ENCODE assay signal across 25 cellular contexts in genomic region chr3:106139834-106140233, GRCh38.
DNase-seq lines count a peak whose midpoint lies in the region; ATAC-seq and TF ChIP-seq lines count a peak whose summit lies in the region.
"Had no signal": no experiment of that assay in that cellular context is flagged by ENCODE, and none has a peak within 500 bp of the region (broad histone marks: within the 10 kb centered on the region; RNA-seq: fewer than 3 reads in every experiment).

No MANE protein-coding gene starts in this region.

- no peaks in the 10 kb centered on the region for H4K20me1 ChIP-seq in hepatocyte (ENCODE audit: insufficient read depth, poor library complexity, severe bottlenecking)

- no peaks in the 10 kb centered on the region for H3K27me3 Mint-ChIP-seq in activated T-helper 1 cell treated with anti-CD3 and anti-CD28 coated beads, Interleukin-12 subunit alpha, Interleukin-12 subunit beta, Interleukin-2, Interleukin-4 antibody, amounts not matched to agents 30 ng/mL and 10 ng/mL and 1 ng/mL, durations not matched to agents 14 hours and 24 hours and 36 hours (ENCODE audit: insufficient read depth)

- no peaks in the 10 kb centered on the region for H3K4me1 Mint-ChIP-seq in activated T-helper 1 cell treated with anti-CD3 and anti-CD28 coated beads, Interleukin-12 subunit alpha, Interleukin-12 subunit beta, Interleukin-2, Interleukin-4 antibody, amounts not matched to agents 30 ng/mL and 10 ng/mL and 1 ng/mL, durations not matched to agents 14 hours and 24 hours and 36 hours (ENCODE audit: low read depth)

- H3K9me3 Mint-ChIP-seq in activated T-helper 1 cell treated with anti-CD3 and anti-CD28 coated beads, Interleukin-12 subunit alpha, Interleukin-12 subunit beta, Interleukin-2, Interleukin-4 antibody, amounts not matched to agents 30 ng/mL and 10 ng/mL and 1 ng/mL, durations not matched to agents 14 hours and 24 hours and 36 hours: peaks cover 38% of the 10 kb centered on the region
- H3K9me3 Mint-ChIP-seq: CD8-positive, alpha-beta T cell had no signal

- TF ChIP-seq POLR2A in thyroid gland (IDR thresholded peaks at IDR 0.05): no peak

- H2AFZ ChIP-seq in hepatocyte: no peak overlapping the region

- H3K9me3 ChIP-seq in hepatocyte (ENCODE audit: low read depth): no peaks in the 10 kb centered on the region
- H3K9me3 ChIP-seq in thyroid gland: no peaks in the 10 kb centered on the region
- H3K9me3 ChIP-seq: A549, HAP-1, Peyer's patch had no signal

- H3K9me2 ChIP-seq in hepatocyte (replicated peaks; ENCODE audit: insufficient read depth): no peaks in the 10 kb centered on the region

- H3K4me2 ChIP-seq in hepatocyte: peak overlapping the region; percentile 22
- H3K4me2 ChIP-seq: A549 had no signal

- 36% methylated on average over 1 of the region's 1 CpG for whole genome bisulfite sequencing in hepatocyte (ENCODE audit: low lambda C conversion rate, missing lambda C conversion rate)
- WGBS in thyroid gland, 2 donors: 76 to 82% methylated on average over 1 of the region's 1 CpG

- intact Hi-C loops in activated T-helper 1 cell treated with anti-CD3 and anti-CD28 coated beads, Interleukin-12 subunit alpha, Interleukin-12 subunit beta, Interleukin-2, Interleukin-4 antibody, amounts not matched to agents 30 ng/mL and 10 ng/mL and 1 ng/mL, durations not matched to agents 14 hours and 24 hours and 36 hours (cut with micrococcal nuclease): no loop called here
- intact Hi-C loops in thyroid gland (cut with DNase I): no loop called here

- H3K27me3 ChIP-seq in hepatocyte: no peaks in the 10 kb centered on the region
- no peaks in the 10 kb centered on the region for H3K27me3 ChIP-seq in thyroid gland
- H3K27me3 ChIP-seq: Peyer's patch had no signal

- peaks cover 8% of the 10 kb centered on the region for H3K36me3 Mint-ChIP-seq in activated T-helper 1 cell treated with anti-CD3 and anti-CD28 coated beads, Interleukin-12 subunit alpha, Interleukin-12 subunit beta, Interleukin-2, Interleukin-4 antibody, amounts not matched to agents 30 ng/mL and 10 ng/mL and 1 ng/mL, durations not matched to agents 14 hours and 24 hours and 36 hours (ENCODE audit: low read depth)
- H3K36me3 Mint-ChIP-seq: CD8-positive, alpha-beta T cell had no signal

- no peak overlapping the region for H3K4me3 Mint-ChIP-seq in activated T-helper 1 cell treated with anti-CD3 and anti-CD28 coated beads, Interleukin-12 subunit alpha, Interleukin-12 subunit beta, Interleukin-2, Interleukin-4 antibody, amounts not matched to agents 30 ng/mL and 10 ng/mL and 1 ng/mL, durations not matched to agents 14 hours and 24 hours and 36 hours
- H3K4me3 Mint-ChIP-seq: CD8-positive, alpha-beta T cell had no signal

- no peak for TF ChIP-seq CTCF in hepatocyte (IDR thresholded peaks at IDR 0.05; ENCODE audit: poor library complexity)
- TF ChIP-seq CTCF in thyroid gland (IDR thresholded peaks at IDR 0.05): no peak

- H3K4me3 ChIP-seq in hepatocyte: no peak overlapping the region
- no peak overlapping the region for H3K4me3 ChIP-seq in thyroid gland (replicated peaks in 1 of 3)
- H3K4me3 ChIP-seq: A549, GM12878, HAP-1, Peyer's patch had no signal

- no peaks in the 10 kb centered on the region for H3K36me3 ChIP-seq in hepatocyte (replicated peaks; ENCODE audit: insufficient read depth, low read depth)
- no peaks in the 10 kb centered on the region for H3K36me3 ChIP-seq in thyroid gland
- H3K36me3 ChIP-seq: HAP-1, Peyer's patch had no signal

- peaks cover 15% of the 10 kb centered on the region for H3K4me1 ChIP-seq in hepatocyte (ENCODE audit: insufficient read depth)
- H3K4me1 ChIP-seq in thyroid gland: no peaks in the 10 kb centered on the region
- H3K4me1 ChIP-seq: A549, HAP-1, Peyer's patch had no signal

- no peak overlapping the region for H3K27ac Mint-ChIP-seq in activated T-helper 1 cell treated with anti-CD3 and anti-CD28 coated beads, Interleukin-12 subunit alpha, Interleukin-12 subunit beta, Interleukin-2, Interleukin-4 antibody, amounts not matched to agents 30 ng/mL and 10 ng/mL and 1 ng/mL, durations not matched to agents 14 hours and 24 hours and 36 hours
- H3K27ac Mint-ChIP-seq: CD8-positive, alpha-beta T cell had no signal

- DNase-seq in NCI-H69 (lab: John Stamatoyannopoulos, UW): peak; percentile 14
- DNase-seq in amniotic epithelial cell (ENCODE audit: low read depth): peak; percentile 34
- no peak for DNase-seq in hepatocyte (ENCODE audit: low spot score)
- no peak for DNase-seq in activated T-helper 1 cell treated with anti-CD3 and anti-CD28 coated beads, Interleukin-12 subunit alpha, Interleukin-12 subunit beta, Interleukin-2, Interleukin-4 antibody, amounts not matched to agents 30 ng/mL and 10 ng/mL and 1 ng/mL, durations not matched to agents 14 hours and 24 hours and 36 hours (ENCODE audit: low spot score)
- no peak for DNase-seq in thyroid gland
- no peak for DNase-seq in stimulated activated CD4-positive, alpha-beta T cell treated with anti-CD3 and anti-CD28 coated beads, Interleukin-15, amount 100 ng/mL, for 24 hours
- DNase-seq: C1 segment of cervical spinal cord; CD8-positive, alpha-beta T cell; DMS 273 treated with DMSO at 0.1 percent for 48 hours; DMS79; EL; GDM1; GOT3; NCI-H1092; NCI-H1417 treated with DMSO at 0.1 percent for 48 hours; NCI-H1694 treated with DMSO at 0.1 percent for 48 hours; NCI-H2081; NCI-H2227 treated with DMSO at 0.1 percent for 48 hours; NCI-H526 treated with DMSO at 0.1 percent for 48 hours; Peyer's patch; SHP77 treated with DMSO at 0.1 percent for 48 hours had no signal

- H3K79me2 ChIP-seq in hepatocyte: no peaks in the 10 kb centered on the region

- ATAC-seq in HG03108 (IDR thresholded peaks at IDR 0.05; ENCODE audit: unreplicated experiment): no peak
- ATAC-seq: A549; CD8-positive, alpha-beta T cell; GM12878 had no signal

- H3K27ac ChIP-seq in hepatocyte (peak overlapping the region; percentile 14), thyroid gland (no peak overlapping the region)
- H3K27ac ChIP-seq: A549, Peyer's patch had no signal

Comparison
In these comparisons a context has a peak if more than half of its experiments do, and no peak if none do; other contexts are left out.
1. DNase-seq: peak in NCI-H69 (single experiment) and amniotic epithelial cell (single experiment); none in hepatocyte (single experiment), activated T-helper 1 cell treated with anti-CD3 and anti-CD28 coated beads, Interleukin-12 subunit alpha, Interleukin-12 subunit beta, Interleukin-2, Interleukin-4 antibody, amounts not matched to agents 30 ng/mL and 10 ng/mL and 1 ng/mL, durations not matched to agents 14 hours and 24 hours and 36 hours (single experiment), thyroid gland (0 of 2) and stimulated activated CD4-positive, alpha-beta T cell treated with anti-CD3 and anti-CD28 coated beads, Interleukin-15, amount 100 ng/mL, for 24 hours (single experiment).